In the genomic region with DNA sequence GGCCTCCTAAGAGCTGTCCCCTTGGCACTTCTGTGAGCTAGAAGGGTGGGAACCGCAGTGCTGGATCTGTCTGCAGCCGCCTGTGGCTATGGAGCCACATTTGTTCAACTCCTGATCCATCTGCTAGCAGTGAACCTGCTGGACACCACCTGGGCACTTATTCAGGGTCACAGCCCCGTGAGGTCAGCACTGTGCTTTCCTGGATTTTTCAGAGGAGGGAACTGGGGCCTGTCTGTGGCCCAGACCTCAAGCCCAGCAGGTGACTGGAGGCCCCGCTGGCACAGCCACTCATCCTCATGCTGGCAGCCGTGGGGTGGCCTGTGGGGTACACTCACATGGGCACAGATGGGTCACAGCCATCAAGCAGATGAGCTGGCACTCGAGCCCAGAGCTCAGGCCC, we compare ENCODE assay signal across 21 cellular contexts.
"Had no signal": no experiment of that assay in that cellular context is flagged by ENCODE, and none has a peak within 500 bp of the region (broad histone marks: within the 10 kb centered on the region; RNA-seq: fewer than 3 reads in every experiment).

No MANE protein-coding gene starts in this region.

- H3K36me3 ChIP-seq: thyroid gland, upper lobe of left lung, vagina had no signal

- H3K36me3 Mint-ChIP-seq: activated naive CD8-positive, alpha-beta T cell; natural killer cell treated with Interleukin-12 subunit alpha and Interleukin-12 subunit beta and Interleukin-15 and Interleukin-18, amount 100 ng/mL, for 72 hours had no signal

- H3K27me3 Mint-ChIP-seq: activated naive CD8-positive, alpha-beta T cell; natural killer cell treated with Interleukin-12 subunit alpha and Interleukin-12 subunit beta and Interleukin-15 and Interleukin-18, amount 100 ng/mL, for 72 hours; stimulated activated naive CD8-positive, alpha-beta T cell treated with anti-CD3 and anti-CD28 coated beads, Interleukin-15, Interleukin-2, amounts not matched to agents 100 ng/mL and 50 ng/mL, for 24 hours had no signal

- H3K9me3 Mint-ChIP-seq: endodermal cell; natural killer cell treated with Interleukin-12 subunit alpha and Interleukin-12 subunit beta and Interleukin-15 and Interleukin-18, amount 100 ng/mL, for 72 hours; stimulated activated naive CD8-positive, alpha-beta T cell treated with anti-CD3 and anti-CD28 coated beads, Interleukin-15, Interleukin-2, amounts not matched to agents 100 ng/mL and 50 ng/mL, for 24 hours had no signal

- FAIRE-seq: frontal cortex had no signal

- H3K27ac Mint-ChIP-seq: activated naive CD8-positive, alpha-beta T cell; endodermal cell; natural killer cell treated with Interleukin-12 subunit alpha and Interleukin-12 subunit beta and Interleukin-15 and Interleukin-18, amount 100 ng/mL, for 72 hours; stimulated activated naive CD8-positive, alpha-beta T cell treated with anti-CD3 and anti-CD28 coated beads, Interleukin-15, Interleukin-2, amounts not matched to agents 100 ng/mL and 50 ng/mL, for 24 hours had no signal

- H3K4me3 Mint-ChIP-seq: activated naive CD8-positive, alpha-beta T cell; endodermal cell; natural killer cell treated with Interleukin-12 subunit alpha and Interleukin-12 subunit beta and Interleukin-15 and Interleukin-18, amount 100 ng/mL, for 72 hours; stimulated activated naive CD8-positive, alpha-beta T cell treated with anti-CD3 and anti-CD28 coated beads, Interleukin-15, Interleukin-2, amounts not matched to agents 100 ng/mL and 50 ng/mL, for 24 hours had no signal

- H3K9me3 ChIP-seq: mucosa of descending colon, thyroid gland, upper lobe of left lung, vagina had no signal

- H3K4me3 ChIP-seq: mucosa of descending colon, thyroid gland, upper lobe of left lung, vagina had no signal

- DNase-seq: activated CD4-positive, alpha-beta T cell treated with anti-CD3 and anti-CD28 coated beads for 4 hours; activated CD4-positive, alpha-beta T cell treated with anti-CD3 and anti-CD28 coated beads, Interleukin-2, amount 50 U/mL, for 4 hours; activated CD4-positive, CD25-positive, alpha-beta regulatory T cell; activated CD8-positive, alpha-beta memory T cell treated with anti-CD3 and anti-CD28 coated beads for 24 hours; activated effector memory CD4-positive, alpha-beta T cell treated with Interleukin-2 at 50 U/mL for 16 hours; activated naive CD4-positive, alpha-beta T cell treated with Interleukin-2 at 50 U/mL for 16 hours; anterior cingulate cortex; endodermal cell; left cardiac atrium; left ventricle myocardium superior; mucosa of descending colon; right cardiac atrium; stimulated activated CD4-positive, alpha-beta T cell treated with anti-CD3 and anti-CD28 coated beads, Interleukin-2, amount 100 ng/mL, for 48 hours; T-helper 2 cell; thyroid gland; upper lobe of left lung had no signal

- ATAC-seq: left cardiac atrium, left ventricle myocardium superior, right cardiac atrium had no signal

- H3K27ac ChIP-seq: thyroid gland, upper lobe of left lung, vagina had no signal

- H3K4me1 ChIP-seq: upper lobe of left lung, vagina had no signal
